1 cellular context compared by ENCODE assay signal in the genomic region with DNA sequence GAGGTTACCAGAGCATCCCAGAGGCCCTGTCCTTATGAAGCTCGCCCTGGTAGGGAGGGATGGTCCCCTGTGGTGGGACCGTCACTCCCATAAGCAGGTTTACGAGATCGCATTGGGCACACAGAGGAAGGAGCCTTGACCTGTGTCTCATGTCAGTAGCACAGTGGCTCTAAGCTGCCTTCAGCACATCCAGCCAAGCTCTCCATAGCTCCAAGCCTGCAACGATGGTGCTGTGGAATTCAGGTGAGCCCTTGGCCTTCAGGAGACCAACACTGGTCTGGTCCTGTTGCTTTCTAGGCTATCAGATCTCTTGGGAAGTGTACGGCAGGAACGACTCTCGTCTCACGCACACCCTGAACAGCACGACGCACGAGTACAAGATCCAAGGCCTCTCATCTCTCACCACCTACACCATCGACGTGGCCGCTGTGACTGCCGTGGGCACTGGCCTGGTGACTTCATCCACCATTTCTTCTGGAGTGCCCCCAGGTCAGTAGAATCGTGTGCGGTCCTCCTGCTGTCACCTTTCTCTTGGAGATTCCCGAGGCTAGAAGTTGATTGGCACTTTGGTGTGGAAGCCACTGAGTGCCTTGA.
TF ChIP-seq lines count a peak whose summit lies in the region.

No MANE protein-coding gene starts in this region.

TF ChIP-seq in H1, 55 proteins besides CTCF, POLR2A, EP300 and RAD21:
- TF ChIP-seq JUND (IDR thresholded peaks at IDR 0.05; ENCODE audit: low read length): no peak
- TF ChIP-seq SP2 (IDR thresholded peaks at IDR 0.05; ENCODE audit: low read length): no peak
- no peak for TF ChIP-seq SAP30 (IDR thresholded peaks at IDR 0.05; ENCODE audit: insufficient read depth, insufficient replicate concordance, low read length)
- no peak for TF ChIP-seq RNF2 (IDR thresholded peaks at IDR 0.05; ENCODE audit: borderline replicate concordance, low read depth, low read length, missing control alignments, poor library complexity, severe bottlenecking)
- TF ChIP-seq RXRA (IDR thresholded peaks at IDR 0.05; ENCODE audit: insufficient read depth, low read depth, low read length): no peak
- TF ChIP-seq SUZ12 (IDR thresholded peaks at IDR 0.05; ENCODE audit: low read length): no peak
- no peak for TF ChIP-seq POLR2AphosphoS5 (IDR thresholded peaks at IDR 0.05; ENCODE audit: low read depth, low read length)
- no peak for TF ChIP-seq TBP (IDR thresholded peaks at IDR 0.05; ENCODE audit: low read depth, low read length)
- no peak for TF ChIP-seq TAF1 (IDR thresholded peaks at IDR 0.05; ENCODE audit: low read depth, low read length)
- no peak for TF ChIP-seq SIN3A (conservative IDR thresholded peaks at IDR 0.05 in 1 of 2, IDR thresholded peaks at IDR 0.05 in 1 of 2; ENCODE audit: low read depth in 1 of 2, low read length in 2 of 2)
- no peak for TF ChIP-seq BCL11A (IDR thresholded peaks at IDR 0.05; ENCODE audit: low read depth in 2 of 2, low read length in 2 of 2)
- TF ChIP-seq MAX (IDR thresholded peaks at IDR 0.05): no peak
- no peak for TF ChIP-seq BACH1 (IDR thresholded peaks at IDR 0.05; ENCODE audit: low read length)
- no peak for TF ChIP-seq FOSL1 (IDR thresholded peaks at IDR 0.05; ENCODE audit: insufficient read depth, low read depth, low read length)
- no peak for TF ChIP-seq HDAC6 (IDR thresholded peaks at IDR 0.05; ENCODE audit: low read depth, low read length)
- TF ChIP-seq RBBP5 (IDR thresholded peaks at IDR 0.05; ENCODE audit: borderline replicate concordance, low read depth, low read length): no peak
- no peak for TF ChIP-seq SIX5 (IDR thresholded peaks at IDR 0.05; ENCODE audit: low read depth, low read length)
- TF ChIP-seq SP1 (IDR thresholded peaks at IDR 0.05; ENCODE audit: low read depth, low read length): no peak
